28 cellular contexts compared by ENCODE assay signal in the genomic region with DNA sequence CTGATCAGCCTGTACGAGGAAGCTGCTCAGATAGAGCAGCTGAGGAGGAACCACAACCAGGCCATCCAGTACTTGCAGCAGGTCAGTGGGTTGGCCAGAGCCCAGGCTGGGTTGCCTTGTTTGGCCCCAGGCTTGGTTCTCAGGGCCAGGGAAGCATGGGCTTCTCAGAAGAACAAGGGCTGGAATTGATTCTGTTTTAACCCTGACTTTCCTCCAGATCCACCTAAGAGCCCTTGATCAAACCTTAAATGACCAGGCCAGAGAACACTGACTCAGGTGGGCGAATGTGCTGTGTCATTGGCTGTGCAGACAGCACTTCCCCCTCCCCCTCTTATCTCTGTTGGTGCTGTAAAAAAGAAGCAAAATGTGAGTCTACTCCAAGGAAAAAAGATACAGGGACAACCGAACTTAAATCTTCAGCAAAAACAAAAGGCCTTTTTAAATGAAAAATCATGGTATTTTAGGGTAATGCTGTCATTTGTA. TPM values are rescaled to one million over a fixed set of nuclear protein-coding genes. Genes with fewer than 3 reads are reported as not detected.
DNase-seq lines count a peak whose midpoint lies in the region; ATAC-seq, FAIRE-seq and TF ChIP-seq lines count a peak whose summit lies in the region.
"Had no signal": no experiment of that assay in that cellular context is flagged by ENCODE, and none has a peak within 500 bp of the region (broad histone marks: within the 10 kb centered on the region; RNA-seq: fewer than 3 reads in every experiment).

No MANE protein-coding gene starts in this region.

- no peak overlapping the region for H3K27ac Mint-ChIP-seq in activated CD4-positive, alpha-beta memory T cell treated with anti-CD3 and anti-CD28 coated beads, Interleukin-2, amount 10 ng/mL, durations not matched to agents 7 days and 5 days
- no peak overlapping the region for H3K27ac Mint-ChIP-seq in natural killer cell
- H3K27ac Mint-ChIP-seq: stimulated activated naive B cell treated with anti-CD40 and anti-IgM and Interleukin-4, amounts not matched to agents 10 μg/mL and 1 μg/mL and 100 μg/mL, for 72 hours; T-helper 17 cell had no signal

- H3K36me3 ChIP-seq in mucosa of descending colon (ENCODE audit: low read depth), result no peaks in the 10 kb centered on the region
- H3K36me3 ChIP-seq in HAP-1 (replicated peaks), result no peaks in the 10 kb centered on the region
- H3K36me3 ChIP-seq: lower lobe of right lung, uterus had no signal

- TF ChIP-seq RAD21 in A549 (conservative IDR thresholded peaks at IDR 0.05 in 1 of 2, IDR thresholded peaks at IDR 0.05 in 1 of 2), result no peak

- H3K4me3 Mint-ChIP-seq in activated CD4-positive, alpha-beta memory T cell treated with anti-CD3 and anti-CD28 coated beads, Interleukin-2, amount 10 ng/mL, durations not matched to agents 7 days and 5 days, result no peak overlapping the region
- H3K4me3 Mint-ChIP-seq in natural killer cell, result no peak overlapping the region
- H3K4me3 Mint-ChIP-seq: CD14-positive monocyte; nephron; stimulated activated naive B cell treated with anti-CD40 and anti-IgM and Interleukin-4, amounts not matched to agents 10 μg/mL and 1 μg/mL and 100 μg/mL, for 72 hours; T-helper 17 cell had no signal

- peaks cover 7% of the 10 kb centered on the region for H3K4me1 ChIP-seq in A549
- H3K4me1 ChIP-seq in mucosa of descending colon (ENCODE audit: low read depth), result no peaks in the 10 kb centered on the region
- H3K4me1 ChIP-seq in HAP-1, result peaks cover 7% of the 10 kb centered on the region
- H3K4me1 ChIP-seq: foreskin keratinocyte, lower lobe of right lung, psoas muscle, uterus had no signal

- TF ChIP-seq POLR2A in A549 (IDR thresholded peaks at IDR 0.05; ENCODE audit: low read length), result no peak
- no peak for TF ChIP-seq POLR2A in erythroblast (IDR thresholded peaks at IDR 0.05; ENCODE audit: low read length)

- CTCF ChIA-PET in A549 (lab: Yijun Ruan, JAX), result no interaction called here
- CTCF ChIA-PET in activated CD4-positive, alpha-beta memory T cell treated with anti-CD3 and anti-CD28 coated beads, Interleukin-2, amount 10 ng/mL, durations not matched to agents 7 days and 5 days (lab: Charles Lee), result no interaction called here

- no peaks in the 10 kb centered on the region for H3K4me1 Mint-ChIP-seq in activated CD4-positive, alpha-beta memory T cell treated with anti-CD3 and anti-CD28 coated beads, Interleukin-2, amount 10 ng/mL, durations not matched to agents 7 days and 5 days
- H3K4me1 Mint-ChIP-seq in natural killer cell, result no peaks in the 10 kb centered on the region
- H3K4me1 Mint-ChIP-seq: CD14-positive monocyte; stimulated activated naive B cell treated with anti-CD40 and anti-IgM and Interleukin-4, amounts not matched to agents 10 μg/mL and 1 μg/mL and 100 μg/mL, for 72 hours; T-helper 17 cell had no signal

- H3K9me3 ChIP-seq in A549 (no peaks in the 10 kb centered on the region), mucosa of descending colon (no peaks in the 10 kb centered on the region), HAP-1 (no peaks in the 10 kb centered on the region)
- H3K9me3 ChIP-seq: lower lobe of right lung, psoas muscle, uterus had no signal

- no peaks in the 10 kb centered on the region for H3K27me3 Mint-ChIP-seq in activated CD4-positive, alpha-beta memory T cell treated with anti-CD3 and anti-CD28 coated beads, Interleukin-2, amount 10 ng/mL, durations not matched to agents 7 days and 5 days
- peaks cover 3 to 10% of the 10 kb centered on the region in 2 donors for H3K27me3 Mint-ChIP-seq in natural killer cell (ENCODE audit: low read depth in 2 of 2)
- H3K27me3 Mint-ChIP-seq: stimulated activated naive B cell treated with anti-CD40 and anti-IgM and Interleukin-4, amounts not matched to agents 10 μg/mL and 1 μg/mL and 100 μg/mL, for 72 hours had no signal

- POLR2A ChIA-PET in A549 (lab: Yijun Ruan, JAX), result no interaction called here
- POLR2A ChIA-PET in activated CD4-positive, alpha-beta memory T cell treated with anti-CD3 and anti-CD28 coated beads, Interleukin-2, amount 10 ng/mL, durations not matched to agents 7 days and 5 days (lab: Charles Lee), result no interaction called here

- no peak overlapping the region for H3K4me3 ChIP-seq in A549
- H3K4me3 ChIP-seq in mucosa of descending colon, result no peak overlapping the region
- no peak overlapping the region for H3K4me3 ChIP-seq in HAP-1
- H3K4me3 ChIP-seq: lower lobe of right lung, psoas muscle, uterus had no signal

- no peaks in the 10 kb centered on the region for H3K9me3 Mint-ChIP-seq in activated CD4-positive, alpha-beta memory T cell treated with anti-CD3 and anti-CD28 coated beads, Interleukin-2, amount 10 ng/mL, durations not matched to agents 7 days and 5 days
- H3K9me3 Mint-ChIP-seq in natural killer cell, result no peaks in the 10 kb centered on the region
- H3K9me3 Mint-ChIP-seq: CD14-positive monocyte; nephron; stimulated activated naive B cell treated with anti-CD40 and anti-IgM and Interleukin-4, amounts not matched to agents 10 μg/mL and 1 μg/mL and 100 μg/mL, for 72 hours had no signal

- TF ChIP-seq CTCF in A549 (IDR thresholded peaks at IDR 0.05), result no peak
- no peak for TF ChIP-seq CTCF in mucosa of descending colon (IDR thresholded peaks at IDR 0.05)
- no peak for TF ChIP-seq CTCF in natural killer cell (IDR thresholded peaks at IDR 0.05)

- TF ChIP-seq EP300 in A549 (IDR thresholded peaks at IDR 0.05), result no peak

- H3K27ac ChIP-seq in A549, result peak overlapping the region; percentile 41 to 67; a peak in 4 of 6 replicates
- H3K27ac ChIP-seq: foreskin keratinocyte, lower lobe of right lung, psoas muscle, uterus had no signal

- FAIRE-seq in A549 (lab: Jason Lieb, UNC), result no peak
- FAIRE-seq: A204.1, endothelial cell of umbilical vein, GM18507, GM19239 had no signal

- H3K27me3 ChIP-seq in HAP-1 (ENCODE audit: low read depth), result no peaks in the 10 kb centered on the region
- H3K27me3 ChIP-seq: foreskin keratinocyte, uterus had no signal

- intact Hi-C loops in mucosa of descending colon (cut with DNase I, micrococcal nuclease) (no loop called here), natural killer cell (cut with micrococcal nuclease) (no loop called here)

- ATAC-seq in A549 (no peak), mucosa of descending colon (peak; percentile 13), natural killer cell (no peak)
- ATAC-seq: foreskin keratinocyte; psoas muscle; stimulated activated naive B cell treated with anti-CD40 and anti-IgM and Interleukin-4, amounts not matched to agents 10 μg/mL and 1 μg/mL and 100 μg/mL, for 72 hours; T-helper 17 cell had no signal

- no peak overlapping the region for H3K4me2 ChIP-seq in A549

- peak in 1 of 2 experiments; percentile 18 for DNase-seq in A549 (ENCODE audit: low read depth in 1 of 2, low spot score in 1 of 2)
- peak; percentile 7 for DNase-seq in M059J (ENCODE audit: low read depth)
- peak; percentile 57 to 68 for DNase-seq in erythroblast (lab: John Stamatoyannopoulos, UW)
- peak in 1 of 3 donors; percentile 7 for DNase-seq in mucosa of descending colon
- no peak for DNase-seq in activated CD4-positive, alpha-beta memory T cell treated with anti-CD3 and anti-CD28 coated beads, Interleukin-2, amount 10 ng/mL, durations not matched to agents 7 days and 5 days
- no peak for DNase-seq in AML-193 (lab: John Stamatoyannopoulos, UW)
- DNase-seq in HAP-1 (ENCODE audit: low spot score in 2 of 2), result no peak
- no peak for DNase-seq in natural killer cell
- DNase-seq: activated CD4-positive, alpha-beta T cell treated with anti-CD3 and anti-CD28 coated beads for 4 hours; activated CD8-positive, alpha-beta memory T cell treated with anti-CD3 and anti-CD28 coated beads, Interleukin-2, amount 50 U/mL, for 48 hours; activated naive CD4-positive, alpha-beta T cell treated with Interleukin-2 at 50 U/mL for 16 hours; DMS79; foreskin keratinocyte; HCEC 1CT; lower lobe of right lung; NCI-H146; NCI-H446 treated with DMSO at 0.1 percent for 48 hours; psoas muscle; SIG-M5; stimulated activated naive B cell treated with anti-CD40 and anti-IgM and Interleukin-4, amounts not matched to agents 10 μg/mL and 1 μg/mL and 100 μg/mL, for 72 hours; T-helper 17 cell had no signal

- 79% methylated on average over 3 of the region's 3 CpGs for WGBS in A549 (ENCODE audit: missing lambda C conversion rate)

- in situ Hi-C loops in HAP-1 (cut with MboI; ENCODE audit: low sequenced_read_pairs), result no loop called here

- H3K36me3 Mint-ChIP-seq in activated CD4-positive, alpha-beta memory T cell treated with anti-CD3 and anti-CD28 coated beads, Interleukin-2, amount 10 ng/mL, durations not matched to agents 7 days and 5 days (ENCODE audit: low read depth), result no peaks in the 10 kb centered on the region
- H3K36me3 Mint-ChIP-seq in natural killer cell, result no peaks in the 10 kb centered on the region
- H3K36me3 Mint-ChIP-seq: CD14-positive monocyte had no signal

RNA-seq across cellular contexts. Expression of gene TTC23L, which starts 28.1 kb away (rescaled TPM):
- polyA plus RNA-seq in A549 (2011; rRNA removed), result 0.25 and 0.59 TPM in 2 replicates
- 0.08 and 0.26 TPM in 2 replicates for polyA plus RNA-seq in A549 (2012; cell fraction: cytosol; rRNA removed)
- polyA plus RNA-seq in A549 (2012; cell fraction: nucleus; rRNA removed), result 0.06 and 0.12 TPM in 2 replicates
- 0.17 TPM in 3 replicates for polyA plus RNA-seq in A549 (2017; fragmentation: RNase III; extraction: RNeasy Plus Mini Kit Qiagen cat#74134 plus additional on column Dnase treatment)
- 0.50 and 0.63 TPM in 2 replicates for polyA minus RNA-seq in A549 (2011; rRNA and poly(A)+ RNA removed)
- not detected in 2 replicates for total RNA-seq in M059J (2014; rRNA removed; shearing (Covaris generic))
- under 1 TPM in 2 of 3 donors, not detected in 1; 0.29 to 0.43 TPM for total RNA-seq in mucosa of descending colon
- total RNA-seq in activated CD4-positive, alpha-beta memory T cell treated with anti-CD3 and anti-CD28 coated beads, Interleukin-2, amount 10 ng/mL, durations not matched to agents 7 days and 5 days, result not detected
- under 1 TPM in 1 of 3 donors, not detected in 2; 0.48 TPM for total RNA-seq in natural killer cell
- total RNA-seq: endothelial cell of umbilical vein, psoas muscle had no signal
- polyA plus RNA-seq: CD14-positive monocyte, endothelial cell of umbilical vein, foreskin keratinocyte had no signal

RNA-seq across cellular contexts. Expression of gene RAD1, which starts 48.3 kb away (rescaled TPM):
- 37.2 and 41.4 TPM in 2 replicates for polyA plus RNA-seq in A549 (2011; rRNA removed)
- 22.6 and 24.8 TPM in 2 replicates for polyA plus RNA-seq in A549 (2012; cell fraction: cytosol; rRNA removed)
- 9.1 and 12.2 TPM in 2 replicates for polyA plus RNA-seq in A549 (2012; cell fraction: nucleus; rRNA removed)
- polyA plus RNA-seq in A549 (2017; fragmentation: RNase III; extraction: RNeasy Plus Mini Kit Qiagen cat#74134 plus additional on column Dnase treatment), result 34.7 to 41.9 TPM (median 37.3 TPM) in 3 replicates
- 23.9 and 25.7 TPM in 2 replicates for polyA minus RNA-seq in A549 (2011; rRNA and poly(A)+ RNA removed)
- 69.2 and 71.1 TPM in 2 replicates for total RNA-seq in M059J (2014; rRNA removed; shearing (Covaris generic))
- 10 to 100 TPM; 12.0 to 14.7 (median 13.8) TPM for total RNA-seq in mucosa of descending colon
- total RNA-seq in activated CD4-positive, alpha-beta memory T cell treated with anti-CD3 and anti-CD28 coated beads, Interleukin-2, amount 10 ng/mL, durations not matched to agents 7 days and 5 days, result 10 to 100 TPM; 27.5 to 29.2 TPM
- total RNA-seq in natural killer cell, result 10 to 100 TPM; 24.3 to 30.9 (median 29.7) TPM

RNA-seq across cellular contexts. Expression of gene BRIX1, which starts 48.5 kb away (rescaled TPM):
- polyA plus RNA-seq in A549 (2011; rRNA removed), result 56.2 and 88.5 TPM in 2 replicates
- 23.3 and 24.9 TPM in 2 replicates for polyA plus RNA-seq in A549 (2012; cell fraction: cytosol; rRNA removed)
- polyA plus RNA-seq in A549 (2012; cell fraction: nucleus; rRNA removed), result 7.8 and 11.6 TPM in 2 replicates
- polyA plus RNA-seq in A549 (2017; fragmentation: RNase III; extraction: RNeasy Plus Mini Kit Qiagen cat#74134 plus additional on column Dnase treatment), result 67.3 to 77.8 TPM (median 70.2 TPM) in 3 replicates
- 14.3 and 16.5 TPM in 2 replicates for polyA minus RNA-seq in A549 (2011; rRNA and poly(A)+ RNA removed)
- 64.4 and 77.6 TPM in 2 replicates for total RNA-seq in M059J (2014; rRNA removed; shearing (Covaris generic))
- total RNA-seq in mucosa of descending colon, result 10 to 100 TPM; 10.7 to 19.2 (median 18.2) TPM
- total RNA-seq in activated CD4-positive, alpha-beta memory T cell treated with anti-CD3 and anti-CD28 coated beads, Interleukin-2, amount 10 ng/mL, durations not matched to agents 7 days and 5 days, result 10 to 100 TPM; 33.0 to 36.0 TPM
- 10 to 100 TPM; 18.0 to 30.9 (median 30.6) TPM for total RNA-seq in natural killer cell

Comparison
In these comparisons a context has a peak if more than half of its experiments do, and no peak if none do; other contexts are left out.
1. DNase-seq: peak in M059J (single experiment) and erythroblast (2 of 2); none in activated CD4-positive, alpha-beta memory T cell treated with anti-CD3 and anti-CD28 coated beads, Interleukin-2, amount 10 ng/mL, durations not matched to agents 7 days and 5 days (single experiment), AML-193 (0 of 2), HAP-1 (0 of 2) and natural killer cell (single experiment).